Comparison of ENCODE assay signal across 11 cellular contexts in the genomic region with DNA sequence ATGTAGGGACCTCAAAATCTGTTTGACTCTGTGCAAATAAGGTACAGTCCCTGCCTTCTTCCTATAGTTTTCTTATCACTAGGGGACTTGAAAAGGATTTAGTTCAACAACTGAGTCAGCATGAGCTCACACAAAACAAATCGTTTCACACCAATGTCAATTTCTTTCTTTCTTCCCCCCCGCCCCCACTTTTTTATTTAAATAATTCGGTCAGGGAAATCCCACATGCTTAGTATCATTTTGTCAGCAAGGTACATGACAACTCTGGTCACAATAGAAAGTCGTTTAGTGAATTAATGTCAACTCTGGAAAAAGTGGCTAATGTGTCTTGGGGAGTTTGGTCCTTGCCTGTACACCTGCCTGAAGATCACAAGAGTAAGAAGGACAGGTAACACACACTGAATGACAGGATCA.
DNase-seq lines count a peak whose midpoint lies in the region; ATAC-seq and TF ChIP-seq lines count a peak whose summit lies in the region.
"Had no signal": no experiment of that assay in that cellular context is flagged by ENCODE, and none has a peak within 500 bp of the region (broad histone marks: within the 10 kb centered on the region; RNA-seq: fewer than 3 reads in every experiment).

No MANE protein-coding gene starts in this region.

- H3K4me3 Mint-ChIP-seq in activated naive CD8-positive, alpha-beta T cell treated with anti-CD3 and anti-CD28 coated beads, Interleukin-2, amount 50 U/mL, for 24 hours: peak overlapping the region; percentile 58
- H3K4me3 Mint-ChIP-seq: activated naive CD8-positive, alpha-beta T cell treated with anti-CD3 and anti-CD28 coated beads, Interleukin-2, amount 10 ng/mL, durations not matched to agents 7 days and 5 days had no signal

- H3K4me1 ChIP-seq in DOHH2 (ENCODE audit: control insufficient read depth, low read length) (peaks cover 88% of the 10 kb centered on the region), suprapubic skin (no peaks in the 10 kb centered on the region)

- ATAC-seq in GM18870 (IDR thresholded peaks at IDR 0.05; ENCODE audit: unreplicated experiment) (peak; percentile 25), HG03039 (IDR thresholded peaks at IDR 0.05; ENCODE audit: unreplicated experiment) (peak; percentile 29)
- peak; percentile 94 for ATAC-seq in activated naive CD8-positive, alpha-beta T cell treated with anti-CD3 and anti-CD28 coated beads, Interleukin-2, amount 50 U/mL, for 24 hours

- peaks cover 69% of the 10 kb centered on the region for H3K4me1 Mint-ChIP-seq in activated naive CD8-positive, alpha-beta T cell treated with anti-CD3 and anti-CD28 coated beads, Interleukin-2, amount 50 U/mL, for 24 hours

- H3K9me3 ChIP-seq in DOHH2 (ENCODE audit: control insufficient read depth, insufficient read depth, low read length) (no peaks in the 10 kb centered on the region), suprapubic skin (no peaks in the 10 kb centered on the region)

- WGBS in suprapubic skin: 88% methylated on average over 4 of the region's 4 CpGs

- H3K4me2 ChIP-seq in DOHH2 (ENCODE audit: low read length): peak overlapping the region; percentile 63

- H3K27ac ChIP-seq in DOHH2 (ENCODE audit: low read depth, low read length): peak overlapping the region; percentile 89
- no peak overlapping the region for H3K27ac ChIP-seq in suprapubic skin

- no peaks in the 10 kb centered on the region for H3K9me2 ChIP-seq in DOHH2 (replicated peaks; ENCODE audit: control insufficient read depth, low read length)

- no peak for TF ChIP-seq POLR2A in suprapubic skin (IDR thresholded peaks at IDR 0.05)

- peak overlapping the region; percentile 41 for H3K4me3 ChIP-seq in DOHH2 (ENCODE audit: low read length)
- H3K4me3 ChIP-seq in suprapubic skin: no peak overlapping the region

- peaks cover 38% of the 10 kb centered on the region for H3F3A ChIP-seq in DOHH2 (ENCODE audit: control insufficient read depth, insufficient read depth)

- peaks cover 18% of the 10 kb centered on the region for H3K79me2 ChIP-seq in DOHH2 (ENCODE audit: control insufficient read depth, low read length)

- DNase-seq in activated naive CD8-positive, alpha-beta T cell treated with anti-CD3 and anti-CD28 coated beads, Interleukin-2, amount 50 U/mL, for 24 hours: peak; percentile 34
- DNase-seq in suprapubic skin (ENCODE audit: low spot score in 2 of 2) (no peak), KG1 (lab: John Stamatoyannopoulos, UW) (no peak)
- no peak for DNase-seq in activated CD8-positive, alpha-beta memory T cell treated with anti-CD3 and anti-CD28 coated beads, Interleukin-2, amount 50 U/mL, for 4 hours
- DNase-seq in effector CD8-positive, alpha-beta T cell (lab: John Stamatoyannopoulos, UW): no peak
- DNase-seq: activated naive CD8-positive, alpha-beta T cell treated with anti-CD3 and anti-CD28 coated beads, Interleukin-2, amount 10 ng/mL, durations not matched to agents 7 days and 5 days; COR-L47; occipital lobe had no signal

- H3K9me3 Mint-ChIP-seq in activated naive CD8-positive, alpha-beta T cell treated with anti-CD3 and anti-CD28 coated beads, Interleukin-2, amount 50 U/mL, for 24 hours: peaks cover 2% of the 10 kb centered on the region

- no peaks in the 10 kb centered on the region for H3K27me3 Mint-ChIP-seq in activated naive CD8-positive, alpha-beta T cell treated with anti-CD3 and anti-CD28 coated beads, Interleukin-2, amount 50 U/mL, for 24 hours
- H3K27me3 Mint-ChIP-seq: activated naive CD8-positive, alpha-beta T cell treated with anti-CD3 and anti-CD28 coated beads, Interleukin-2, amount 10 ng/mL, durations not matched to agents 7 days and 5 days had no signal

- H3K36me3 ChIP-seq in DOHH2 (ENCODE audit: control insufficient read depth, low read length) (peaks cover 15% of the 10 kb centered on the region), suprapubic skin (no peaks in the 10 kb centered on the region)

- no peaks in the 10 kb centered on the region for H4K20me1 ChIP-seq in DOHH2 (ENCODE audit: control insufficient read depth, insufficient read depth, low read depth, low read length)

- no peak for TF ChIP-seq CTCF in DOHH2 (IDR thresholded peaks at IDR 0.05; ENCODE audit: low read depth, low read length, poor library complexity, severe bottlenecking)
- no peak for TF ChIP-seq CTCF in suprapubic skin (IDR thresholded peaks at IDR 0.05)

- peaks cover 2% of the 10 kb centered on the region for H3K36me3 Mint-ChIP-seq in activated naive CD8-positive, alpha-beta T cell treated with anti-CD3 and anti-CD28 coated beads, Interleukin-2, amount 50 U/mL, for 24 hours (ENCODE audit: low read depth)

- no peak for TF ChIP-seq EP300 in suprapubic skin (IDR thresholded peaks at IDR 0.05)

- H3K27ac Mint-ChIP-seq in activated naive CD8-positive, alpha-beta T cell treated with anti-CD3 and anti-CD28 coated beads, Interleukin-2, amount 50 U/mL, for 24 hours: peak overlapping the region; percentile 91
- H3K27ac Mint-ChIP-seq: activated naive CD8-positive, alpha-beta T cell treated with anti-CD3 and anti-CD28 coated beads, Interleukin-2, amount 10 ng/mL, durations not matched to agents 7 days and 5 days had no signal

- H3K27me3 ChIP-seq in DOHH2 (ENCODE audit: control insufficient read depth, low read length) (no peaks in the 10 kb centered on the region), suprapubic skin (no peaks in the 10 kb centered on the region)

Comparison
In these comparisons a context has a peak if more than half of its experiments do, and no peak if none do; other contexts are left out.
1. ATAC-seq: peak in every context shown above with its lines; median percentile 94 in activated naive CD8-positive, alpha-beta T cell treated with anti-CD3 and anti-CD28 coated beads, Interleukin-2, amount 50 U/mL, for 24 hours; 29 in HG03039; 25 in GM18870.